In genomic region chr18:54086046-54086802, GRCh38 we compare ENCODE assay signal across 9 cellular contexts.
A peak's percentile ranks its signal among the peaks of the same experiment; 100 is the strongest.
DNase-seq lines count a peak whose midpoint lies in the region; ATAC-seq and TF ChIP-seq lines count a peak whose summit lies in the region.
"Had no signal": no experiment of that assay in that cellular context is flagged by ENCODE, and none has a peak within 500 bp of the region (broad histone marks: within the 10 kb centered on the region; RNA-seq: fewer than 3 reads in every experiment).

No MANE protein-coding gene starts in this region.

- H3K4me3 ChIP-seq in body of pancreas, result no peak overlapping the region

- peaks cover 4% of the 10 kb centered on the region for H3K9me3 Mint-ChIP-seq in CD4-positive, alpha-beta T cell

- intact Hi-C loops in CD4-positive, alpha-beta T cell (cut with DNase I, micrococcal nuclease), result no loop called here
- intact Hi-C loops in body of pancreas (cut with DNase I), result no loop called here

- no peaks in the 10 kb centered on the region for H3K27me3 Mint-ChIP-seq in CD4-positive, alpha-beta T cell

- no peaks in the 10 kb centered on the region for H3K27me3 ChIP-seq in CD4-positive, alpha-beta T cell (ENCODE audit: control insufficient read depth, insufficient read depth, low read length)
- no peaks in the 10 kb centered on the region for H3K27me3 ChIP-seq in body of pancreas

- CTCF ChIA-PET in CD4-positive, alpha-beta T cell (lab: Charles Lee), result no interaction called here

- H3K27ac Mint-ChIP-seq in CD4-positive, alpha-beta T cell, result no peak overlapping the region

- H3K27ac ChIP-seq in CD4-positive, alpha-beta T cell (ENCODE audit: low read depth, low read length), result no peak overlapping the region
- no peak overlapping the region for H3K27ac ChIP-seq in body of pancreas

- 65 to 79% methylated on average over 8 of the region's 8 CpGs for WGBS in body of pancreas, 2 donors

- no peak for TF ChIP-seq POLR2A in body of pancreas (IDR thresholded peaks at IDR 0.05)

- DNase-seq in CD4-positive, alpha-beta T cell, result no peak
- DNase-seq in NOMO-1 treated with DMSO at 0.1 percent for 48 hours (lab: John Stamatoyannopoulos, UW; ENCODE audit: unreplicated experiment) (peak; percentile 96), anterior cingulate cortex (lab: John Stamatoyannopoulos, UW) (no peak), NCI-H345 (lab: John Stamatoyannopoulos, UW) (no peak), AG08396 (ENCODE audit: low spot score) (no peak), body of pancreas (no peak)
- DNase-seq: NCI-H2081 treated with DMSO at 0.1 percent for 48 hours had no signal

- no peaks in the 10 kb centered on the region for H3K4me1 ChIP-seq in body of pancreas

- H3K4me1 Mint-ChIP-seq in CD4-positive, alpha-beta T cell (ENCODE audit: low read depth), result peaks cover 7% of the 10 kb centered on the region

- H3K36me3 ChIP-seq in body of pancreas (replicated peaks in 1 of 2; ENCODE audit: insufficient read depth in 1 of 2, low read depth in 2 of 2), result no peaks in the 10 kb centered on the region

- ATAC-seq in CD4-positive, alpha-beta T cell (ENCODE audit: poor library complexity), result peak; percentile 62
- peak; percentile 52 for ATAC-seq in GM19035 (IDR thresholded peaks at IDR 0.05; ENCODE audit: unreplicated experiment)
- ATAC-seq in HG03039 (IDR thresholded peaks at IDR 0.05; ENCODE audit: unreplicated experiment), result peak; percentile 75
- no peak for ATAC-seq in body of pancreas

- POLR2A ChIA-PET in CD4-positive, alpha-beta T cell (lab: Charles Lee), result no interaction called here

- no peak overlapping the region for H3K4me3 Mint-ChIP-seq in CD4-positive, alpha-beta T cell

- no peaks in the 10 kb centered on the region for H3K36me3 Mint-ChIP-seq in CD4-positive, alpha-beta T cell (ENCODE audit: low read depth)

- no peak for TF ChIP-seq CTCF in CD4-positive, alpha-beta T cell (IDR thresholded peaks at IDR 0.05)
- no peak for TF ChIP-seq CTCF in body of pancreas (IDR thresholded peaks at IDR 0.05)

- H3K9me3 ChIP-seq in CD4-positive, alpha-beta T cell (ENCODE audit: control insufficient read depth, low read length), result peaks cover 11% of the 10 kb centered on the region
- peaks cover 0 to 9% (median 0%) of the 10 kb centered on the region in 3 donors for H3K9me3 ChIP-seq in body of pancreas
